In the genomic region with DNA sequence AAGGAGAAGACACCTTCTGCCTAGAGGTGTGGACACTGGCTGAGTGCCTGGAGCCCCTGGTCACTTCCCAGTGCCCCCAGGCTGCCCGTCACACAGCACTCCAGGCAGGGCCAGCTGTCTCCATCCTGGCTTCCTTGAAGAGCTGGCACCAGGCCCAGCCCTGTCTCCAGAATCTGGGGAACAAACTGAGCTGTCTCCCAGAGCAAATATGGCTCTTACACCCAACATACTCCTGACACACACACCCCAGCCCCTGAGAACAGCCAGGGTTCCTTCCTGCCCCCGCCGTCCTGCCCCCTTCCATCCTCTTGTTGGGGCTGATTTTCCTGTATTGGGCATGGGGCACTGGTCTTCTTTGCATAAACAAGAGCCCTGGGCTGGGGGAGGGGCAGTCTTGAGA, we compare ENCODE assay signal across 11 cellular contexts. TPM values are rescaled to one million over a fixed set of nuclear protein-coding genes. Genes with fewer than 3 reads are reported as not detected.
DNase-seq lines count a peak whose midpoint lies in the region; ATAC-seq, FAIRE-seq and TF ChIP-seq lines count a peak whose summit lies in the region.
"Had no signal": no experiment of that assay in that cellular context is flagged by ENCODE, and none has a peak within 500 bp of the region (broad histone marks: within the 10 kb centered on the region; RNA-seq: fewer than 3 reads in every experiment).

No MANE protein-coding gene starts in this region.

- intact Hi-C loops in heart right ventricle (cut with DNase I) = no loop called here

- H3K9me3 ChIP-seq in heart right ventricle = no peaks in the 10 kb centered on the region
- H3K9me3 ChIP-seq in small intestine (ENCODE audit: control insufficient read depth, low read depth) = no peaks in the 10 kb centered on the region

- FAIRE-seq in small intestine (lab: Jason Lieb, UNC) = no peak
- FAIRE-seq in D721Med (lab: Jason Lieb, UNC) = no peak

- H3K36me3 ChIP-seq in heart right ventricle (peaks cover 0 to 9% (median 0%) of the 10 kb centered on the region in 9 donors), small intestine (ENCODE audit: control insufficient read depth in 2 of 2, insufficient read depth in 2 of 2, low read length in 2 of 2) (peaks cover 2 to 5% of the 10 kb centered on the region in 2 donors)

- ATAC-seq in SK-N-SH treated with all-trans-retinoic acid at 6 μM for 48 hours (peak; percentile 41), heart right ventricle (peak in 7 of 8 donors; percentile 7 to 49 (median 32))

- H3K4me1 ChIP-seq in heart right ventricle = peaks cover 33 to 73% (median 53%) of the 10 kb centered on the region in 9 donors
- peaks cover 37 to 49% of the 10 kb centered on the region in 2 donors for H3K4me1 ChIP-seq in small intestine (ENCODE audit: control insufficient read depth in 2 of 2, insufficient read depth in 1 of 2, low read depth in 1 of 2, low read length in 1 of 2)

- H3K4me3 ChIP-seq in heart right ventricle (no peak overlapping the region), small intestine (ENCODE audit: low read depth in 1 of 2, low read length in 2 of 2) (peak overlapping the region in 1 of 2 donors; percentile 37)
- H3K4me3 ChIP-seq: PC-9 had no signal

- TF ChIP-seq CTCF in heart right ventricle (IDR thresholded peaks at IDR 0.05) (no peak), D721Med (IDR thresholded peaks at IDR 0.05; ENCODE audit: insufficient read depth, missing control alignments) (no peak)

- peak; percentile 11 for DNase-seq in NCI-H1092 treated with DMSO at 0.1 percent for 48 hours (lab: John Stamatoyannopoulos, UW)
- DNase-seq in NCI-H1092 (lab: John Stamatoyannopoulos, UW) = no peak
- peak in 1 of 2 donors; percentile 63 for DNase-seq in heart right ventricle
- DNase-seq in small intestine = peak; percentile 63
- no peak for DNase-seq in D721Med (ENCODE audit: insufficient read length, low spot score)
- no peak for DNase-seq in stimulated activated CD4-positive, alpha-beta T cell treated with anti-CD3 and anti-CD28 coated beads, Interleukin-15, amount 100 ng/mL, for 24 hours
- no peak for DNase-seq in foreskin melanocyte
- DNase-seq: amniotic stem cell; stimulated activated CD4-positive, alpha-beta T cell treated with anti-CD3 and anti-CD28 coated beads, Interleukin-1b, Interleukin-23, amount 100 ng/mL, for 48 hours had no signal

- no peaks in the 10 kb centered on the region for H3K27me3 ChIP-seq in heart right ventricle
- H3K27me3 ChIP-seq in small intestine (ENCODE audit: control insufficient read depth in 2 of 2, insufficient read depth in 2 of 2, low read length in 2 of 2) = no peaks in the 10 kb centered on the region

- WGBS in heart right ventricle, 2 donors = 61 to 62% methylated on average over 3 of the region's 3 CpGs
- WGBS in small intestine, 3 donors = 23 to 43% (median 34%) methylated on average over 3 of the region's 3 CpGs

- H3K27ac ChIP-seq in heart right ventricle (peak overlapping the region in 6 of 10 donors; percentile 27 to 75 (median 50)), small intestine (ENCODE audit: low read depth in 1 of 2, low read length in 1 of 2) (peak overlapping the region; percentile 85 to 92)
- H3K27ac ChIP-seq: PC-9 had no signal

TF ChIP-seq in SK-N-SH treated with all-trans-retinoic acid at 6 μM for 48 hours, 23 proteins besides CTCF, POLR2A, EP300 and RAD21:
- TF ChIP-seq PATZ1 (CRISPR knock-in tag; IDR thresholded peaks at IDR 0.05; ENCODE audit: borderline replicate concordance) (no peak), ZFP30 (CRISPR knock-in tag; IDR thresholded peaks at IDR 0.05) (no peak), CREB5 (CRISPR knock-in tag; IDR thresholded peaks at IDR 0.05; ENCODE audit: low read depth) (no peak), BACH2 (CRISPR knock-in tag; IDR thresholded peaks at IDR 0.05; ENCODE audit: borderline replicate concordance) (no peak), GLIS3 (CRISPR knock-in tag; IDR thresholded peaks at IDR 0.05) (no peak), POU6F1 (CRISPR knock-in tag; IDR thresholded peaks at IDR 0.05; ENCODE audit: borderline replicate concordance, low read depth) (no peak), SNAI2 (CRISPR knock-in tag; IDR thresholded peaks at IDR 0.05) (no peak)

RNA-seq across cellular contexts. Expression of gene NHERF1, which starts 9.1 kb away (rescaled TPM):
- total RNA-seq in heart right ventricle = 10 to 100 TPM in 6 of 10 donors, 1 to 10 TPM in 4; 6.7 to 33.4 (median 12.7) TPM
- polyA plus RNA-seq in heart right ventricle (10 to 100 TPM in 1 of 2 donors, 1 to 10 TPM in 1; 6.9 to 24.5 TPM), small intestine (100 to 1,000 TPM; 231 to 592 (median 569) TPM)

RNA-seq across cellular contexts. Expression of gene NAT9, which starts 18.6 kb away (rescaled TPM):
- 10 to 100 TPM; 10.6 to 25.9 (median 17.0) TPM for total RNA-seq in heart right ventricle
- polyA plus RNA-seq in heart right ventricle (10 to 100 TPM; 33.6 to 42.9 TPM), small intestine (10 to 100 TPM; 12.4 to 28.3 (median 16.3) TPM)

RNA-seq across cellular contexts. Expression of gene RAB37, which starts 20.4 kb away (rescaled TPM):
- 1 to 10 TPM in 9 of 10 donors, under 1 TPM in 1; 0.95 to 2.8 (median 1.6) TPM for total RNA-seq in heart right ventricle
- polyA plus RNA-seq in heart right ventricle (1 to 10 TPM in 1 of 2 donors, under 1 TPM in 1; 0.93 to 2.7 TPM), small intestine (1 to 10 TPM; 1.8 to 4.5 (median 3.8) TPM)
- total RNA-seq: PC-9 had no signal

RNA-seq across cellular contexts. Expression of gene CD300LF, which starts 44.8 kb away (rescaled TPM):
- total RNA-seq in heart right ventricle = 1 to 10 TPM in 1 of 10 donors, under 1 TPM in 6, not detected in 3; 0.13 to 4.5 (median 0.34) TPM
- under 1 TPM; 0.15 to 0.36 TPM for polyA plus RNA-seq in heart right ventricle
- polyA plus RNA-seq in small intestine = 1 to 10 TPM; 1.6 to 5.7 (median 2.3) TPM
- total RNA-seq: PC-9 had no signal

Comparison
In these comparisons a context has a peak if more than half of its experiments do, and no peak if none do; other contexts are left out.
1. DNase-seq: peak in NCI-H1092 treated with DMSO at 0.1 percent for 48 hours (single experiment) and small intestine (single experiment); none in NCI-H1092 (single experiment), D721Med (single experiment), stimulated activated CD4-positive, alpha-beta T cell treated with anti-CD3 and anti-CD28 coated beads, Interleukin-15, amount 100 ng/mL, for 24 hours (single experiment) and foreskin melanocyte (single experiment).
2. RNA of gene NHERF1, which starts 9.1 kb away (polyA plus RNA-seq): 231 to 592 TPM in small intestine; 6.9 to 24.5 TPM in heart right ventricle; every median in the first group is over 4 times any median in the second.